Comparison of ENCODE assay signal across 9 cellular contexts in genomic region chr10:79112898-79113431, GRCh38. TPM values are rescaled to one million over a fixed set of nuclear protein-coding genes. Genes with fewer than 3 reads are reported as not detected.
DNase-seq lines count a peak whose midpoint lies in the region; ATAC-seq and TF ChIP-seq lines count a peak whose summit lies in the region.
"Had no signal": no experiment of that assay in that cellular context is flagged by ENCODE, and none has a peak within 500 bp of the region (broad histone marks: within the 10 kb centered on the region; RNA-seq: fewer than 3 reads in every experiment).

No MANE protein-coding gene starts in this region.

- H3K27me3 Mint-ChIP-seq in WTC11 (ENCODE audit: low read depth) = no peaks in the 10 kb centered on the region

- in situ Hi-C loops in G401 (cut with HindIII; ENCODE audit: low sequenced_read_pairs) = no loop called here

- H3K9me3 Mint-ChIP-seq in WTC11 = no peaks in the 10 kb centered on the region

- ATAC-seq in WTC11 = peak; percentile 11
- ATAC-seq in sciatic nerve = peak; percentile 26
- ATAC-seq in HG02938 (IDR thresholded peaks at IDR 0.05; ENCODE audit: unreplicated experiment) = no peak
- ATAC-seq in GM18861 (IDR thresholded peaks at IDR 0.05; ENCODE audit: unreplicated experiment) = no peak
- ATAC-seq in HG03354 (IDR thresholded peaks at IDR 0.05; ENCODE audit: poor library complexity, severe bottlenecking, unreplicated experiment) = no peak

- DNase-seq in G401 (ENCODE audit: low spot score) (peak; percentile 79), WTC11 (ENCODE audit: low spot score) (no peak), left ventricle myocardium inferior (peak; percentile 58), sciatic nerve (ENCODE audit: low spot score) (no peak), NK-92 (lab: John Stamatoyannopoulos, UW; ENCODE audit: unreplicated experiment) (no peak)
- DNase-seq: activated effector memory CD4-positive, alpha-beta T cell treated with Interleukin-2 at 50 U/mL for 16 hours had no signal

- H3K27me3 ChIP-seq in left ventricle myocardium inferior (ENCODE audit: low read depth) = no peaks in the 10 kb centered on the region

- H3K4me3 ChIP-seq in left ventricle myocardium inferior = peak overlapping the region; percentile 17

- H3K4me1 ChIP-seq in left ventricle myocardium inferior = peaks cover 98% of the 10 kb centered on the region

- peaks cover 10% of the 10 kb centered on the region for H3K36me3 ChIP-seq in left ventricle myocardium inferior

- H3K27ac ChIP-seq in left ventricle myocardium inferior (replicated peaks) = peak overlapping the region; percentile 91

- peaks cover 5% of the 10 kb centered on the region; the same call in 1 of the 2 replicates for H3K36me3 Mint-ChIP-seq in WTC11

- POLR2A ChIA-PET in WTC11 (lab: Charles Lee) = interaction anchor here (0.7 to 1.3 kb wide), 2 partner anchors 42 to 45 kb away, joined by 3 to 5 read pairs; no protein-coding TSS in a partner anchor

- no peak overlapping the region for H3K4me3 Mint-ChIP-seq in WTC11

- H3K4me1 Mint-ChIP-seq in WTC11 = peaks cover 74% of the 10 kb centered on the region

- intact Hi-C loops in left ventricle myocardium inferior (cut with micrococcal nuclease) (no loop called here), sciatic nerve (cut with DNase I) (no loop called here)

- no peaks in the 10 kb centered on the region for H3K9me3 ChIP-seq in left ventricle myocardium inferior (replicated peaks)

- TF ChIP-seq CTCF in WTC11 (IDR thresholded peaks at IDR 0.05) (no peak), left ventricle myocardium inferior (IDR thresholded peaks at IDR 0.05; ENCODE audit: borderline replicate concordance) (no peak)

- CTCF ChIA-PET in WTC11 (lab: Charles Lee) = interaction anchor here (1.0 to 1.1 kb wide), 5 partner anchors 14 to 82 kb away, joined by 3 to 4 read pairs (median 3); no protein-coding TSS in a partner anchor

- H3K27ac Mint-ChIP-seq in WTC11 = peak overlapping the region; percentile 89

TF ChIP-seq in WTC11, 78 proteins besides CTCF, POLR2A, EP300 and RAD21:
- no peak for TF ChIP-seq SMAD3 (CRISPR knock-in tag; IDR thresholded peaks at IDR 0.05; ENCODE audit: borderline replicate concordance)
- no peak for TF ChIP-seq GTF2I (CRISPR knock-in tag; conservative IDR thresholded peaks at IDR 0.05)
- TF ChIP-seq NFATC4 (CRISPR knock-in tag; IDR thresholded peaks at IDR 0.05) = no peak

RNA-seq across cellular contexts. Expression of gene ZMIZ1, which starts 44.2 kb away (rescaled TPM):
- total RNA-seq in G401 (2014; rRNA removed; shearing (Covaris generic)) = 2.3 and 5.0 TPM in 2 replicates
- 34.3 to 44.4 TPM (median 35.2 TPM) in 3 replicates for total RNA-seq in WTC11 (2021)
- 55.9 TPM for total RNA-seq in left ventricle myocardium inferior
- 96.7 TPM for total RNA-seq in sciatic nerve

Comparison
In these comparisons a context has a peak if more than half of its experiments do, and no peak if none do; other contexts are left out.
1. DNase-seq: peak in G401 (single experiment) and left ventricle myocardium inferior (single experiment); none in WTC11 (single experiment), sciatic nerve (single experiment) and NK-92 (single experiment).
2. ATAC-seq: peak in WTC11 (single experiment) and sciatic nerve (single experiment); none in HG02938 (single experiment), GM18861 (single experiment) and HG03354 (single experiment).